In the genomic region with DNA sequence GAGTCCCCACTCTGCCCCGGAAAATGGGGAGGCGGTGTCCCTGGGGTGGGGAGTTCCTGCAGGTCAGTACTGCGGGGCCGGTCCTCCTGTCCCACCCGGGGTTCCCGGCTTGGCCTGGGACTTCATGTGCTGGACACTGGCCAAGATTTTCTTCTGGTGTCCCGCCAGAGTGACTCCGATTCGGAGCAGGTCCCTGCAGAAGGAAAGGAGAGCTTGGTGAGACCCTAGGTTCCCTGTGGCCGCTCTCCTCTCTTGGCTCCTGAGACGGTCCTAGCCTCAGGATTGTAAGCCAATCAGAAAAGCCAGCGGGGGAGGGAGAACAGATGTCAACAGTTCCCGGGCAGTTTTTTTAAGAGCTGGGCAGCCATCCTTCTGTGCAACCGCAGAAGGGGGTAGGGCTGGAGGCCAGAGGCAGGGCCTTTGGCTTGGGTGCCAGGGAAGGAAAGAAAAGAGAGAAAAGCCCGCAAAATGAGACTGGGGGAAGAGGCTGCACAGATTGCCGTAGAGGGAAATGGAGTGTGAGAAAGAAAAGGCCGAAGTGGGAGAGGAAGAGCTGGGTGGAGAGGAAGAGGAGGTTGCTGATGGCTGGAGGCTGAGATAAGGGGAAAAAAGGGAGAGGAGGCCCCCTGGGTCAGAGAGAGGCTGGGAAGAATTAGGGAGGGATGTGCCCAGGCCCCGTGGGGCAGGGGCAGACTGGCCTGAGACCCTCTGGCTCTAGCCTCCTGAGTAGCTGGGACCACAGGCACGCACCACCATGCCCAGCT, we compare ENCODE assay signal across 1 cellular context.
TF ChIP-seq lines count a peak whose summit lies in the region.

No MANE protein-coding gene starts in this region.

TF ChIP-seq in HEK293, 187 proteins besides CTCF, POLR2A, EP300 and RAD21 (continued from another document):
- TF ChIP-seq, protein P1, sequence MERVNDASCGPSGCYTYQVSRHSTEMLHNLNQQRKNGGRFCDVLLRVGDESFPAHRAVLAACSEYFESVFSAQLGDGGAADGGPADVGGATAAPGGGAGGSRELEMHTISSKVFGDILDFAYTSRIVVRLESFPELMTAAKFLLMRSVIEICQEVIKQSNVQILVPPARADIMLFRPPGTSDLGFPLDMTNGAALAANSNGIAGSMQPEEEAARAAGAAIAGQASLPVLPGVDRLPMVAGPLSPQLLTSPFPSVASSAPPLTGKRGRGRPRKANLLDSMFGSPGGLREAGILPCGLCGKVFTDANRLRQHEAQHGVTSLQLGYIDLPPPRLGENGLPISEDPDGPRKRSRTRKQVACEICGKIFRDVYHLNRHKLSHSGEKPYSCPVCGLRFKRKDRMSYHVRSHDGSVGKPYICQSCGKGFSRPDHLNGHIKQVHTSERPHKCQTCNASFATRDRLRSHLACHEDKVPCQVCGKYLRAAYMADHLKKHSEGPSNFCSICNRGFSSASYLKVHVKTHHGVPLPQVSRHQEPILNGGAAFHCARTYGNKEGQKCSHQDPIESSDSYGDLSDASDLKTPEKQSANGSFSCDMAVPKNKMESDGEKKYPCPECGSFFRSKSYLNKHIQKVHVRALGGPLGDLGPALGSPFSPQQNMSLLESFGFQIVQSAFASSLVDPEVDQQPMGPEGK (tag by site-specific recombination; IDR thresholded peaks at IDR 0.05): peak; percentile 35
- TF ChIP-seq SALL2 (tag by site-specific recombination; IDR thresholded peaks at IDR 0.05; ENCODE audit: borderline replicate concordance) (no peak), ZNF692 (tag by site-specific recombination; IDR thresholded peaks at IDR 0.05) (no peak), ZIC2 (tag by site-specific recombination; IDR thresholded peaks at IDR 0.05) (peak; percentile 45; the same call in 1 of the 2 replicates), ZNF302 (tag by site-specific recombination; IDR thresholded peaks at IDR 0.05; ENCODE audit: low read depth) (no peak), ZNF561 (tag by site-specific recombination; IDR thresholded peaks at IDR 0.05; ENCODE audit: borderline replicate concordance) (no peak)
TF ChIP-seq in HEK293: peak in this region for 7.
